ENCODE assay signal across 8 cellular contexts in genomic region chrX:118992441-118993121, GRCh38. TPM values are rescaled to one million over a fixed set of nuclear protein-coding genes. Genes with fewer than 3 reads are reported as not detected.
DNase-seq lines count a peak whose midpoint lies in the region; ATAC-seq and TF ChIP-seq lines count a peak whose summit lies in the region.
"Not testable (repeated sequence)": the region's sequence is repeated elsewhere in the genome, so short reads cannot be mapped to it uniquely, and the experiment has no call there.
"Had no signal": no experiment of that assay in that cellular context is flagged by ENCODE, and none has a peak within 500 bp of the region (broad histone marks: within the 10 kb centered on the region; RNA-seq: fewer than 3 reads in every experiment).

No MANE protein-coding gene starts in this region.

- peak overlapping the region; percentile 59 for H3K4ac ChIP-seq in mesendoderm (ENCODE audit: low read depth, low read length)

- ATAC-seq in CD8-positive, alpha-beta T cell; WTC11; activated T-cell treated with anti-CD3 and anti-CD28 coated beads, Interleukin-2, amount 50 U/mL, for 72 hours (replicated peaks in 1 of 2); gastrocnemius medialis: not testable (repeated sequence)

- not testable (repeated sequence) for TF ChIP-seq CTCF in CD8-positive, alpha-beta T cell (IDR thresholded peaks at IDR 0.05); WTC11 (IDR thresholded peaks at IDR 0.05); gastrocnemius medialis (IDR thresholded peaks at IDR 0.05 in 4 of 5, conservative IDR thresholded peaks at IDR 0.05 in 1 of 5)

- H3K9ac ChIP-seq in HUES6 (ENCODE audit: low read length): peak overlapping the region; percentile 4
- H3K9ac ChIP-seq in mesendoderm (ENCODE audit: low read length): not testable (repeated sequence)

- H3K79me2 ChIP-seq in mesendoderm (ENCODE audit: control insufficient read depth, insufficient read depth, low read length): not testable (repeated sequence)

- H3K4me2 ChIP-seq in mesendoderm (ENCODE audit: low read length): not testable (repeated sequence)

- not testable (repeated sequence) for H3K4me3 Mint-ChIP-seq in CD8-positive, alpha-beta T cell; WTC11; activated T-cell treated with anti-CD3 and anti-CD28 coated beads, Interleukin-2, amount 50 U/mL, for 72 hours
- peak overlapping the region; percentile 33 for H3K4me3 Mint-ChIP-seq in activated naive CD4-positive, alpha-beta T cell treated with anti-CD3 and anti-CD28 coated beads, Interleukin-2, amount 50 U/mL, for 24 hours

- not testable (repeated sequence) for H2AK5ac ChIP-seq in mesendoderm (ENCODE audit: low read length)

- peaks cover 11% of the 10 kb centered on the region for H3K4me1 Mint-ChIP-seq in CD8-positive, alpha-beta T cell (ENCODE audit: low read depth)
- H3K4me1 Mint-ChIP-seq in WTC11: peaks cover 21% of the 10 kb centered on the region
- H3K4me1 Mint-ChIP-seq in activated T-cell treated with anti-CD3 and anti-CD28 coated beads, Interleukin-2, amount 50 U/mL, for 72 hours (ENCODE audit: low read depth): not testable (repeated sequence)
- peaks cover 57% of the 10 kb centered on the region for H3K4me1 Mint-ChIP-seq in activated naive CD4-positive, alpha-beta T cell treated with anti-CD3 and anti-CD28 coated beads, Interleukin-2, amount 50 U/mL, for 24 hours

- not testable (repeated sequence) for H4K8ac ChIP-seq in mesendoderm (ENCODE audit: low read depth, low read length)

- not testable (repeated sequence) for H3K4me3 ChIP-seq in CD8-positive, alpha-beta T cell (ENCODE audit: low read depth, low read length); HUES6 (ENCODE audit: low read depth, low read length); mesendoderm (ENCODE audit: low read length); gastrocnemius medialis

- not testable (repeated sequence) for H3K27ac ChIP-seq in CD8-positive, alpha-beta T cell (ENCODE audit: low read depth, low read length); HUES6 (ENCODE audit: low read depth, low read length); mesendoderm (ENCODE audit: low read depth, low read length)
- H3K27ac ChIP-seq in gastrocnemius medialis: peak overlapping the region; percentile 18 to 69 (median 57)

- not testable (repeated sequence) for H3K23ac ChIP-seq in mesendoderm (ENCODE audit: low read length)

- DNase-seq in CD8-positive, alpha-beta T cell: peak in 5 of 7 experiments; percentile 3 to 58 (median 26)
- not testable (repeated sequence) for DNase-seq in WTC11 (ENCODE audit: low spot score); activated T-cell treated with anti-CD3 and anti-CD28 coated beads, Interleukin-2, amount 50 U/mL, for 72 hours
- DNase-seq in mesendoderm: peak; percentile 56
- peak in 1 of 2 donors; percentile 53 for DNase-seq in gastrocnemius medialis

- not testable (repeated sequence) for H3K4me1 ChIP-seq in CD8-positive, alpha-beta T cell (ENCODE audit: insufficient read depth, low read length); mesendoderm (ENCODE audit: control insufficient read depth, low read depth, low read length); gastrocnemius medialis
- H3K4me1 ChIP-seq in HUES6 (ENCODE audit: control insufficient read depth, insufficient read depth, low read length): peaks cover 30% of the 10 kb centered on the region

- H3K56ac ChIP-seq in mesendoderm (ENCODE audit: low read length): not testable (repeated sequence)

- not testable (repeated sequence) for H3K18ac ChIP-seq in mesendoderm (ENCODE audit: low read length)

- H3K27me3 ChIP-seq in CD8-positive, alpha-beta T cell (ENCODE audit: insufficient read depth, low read length); mesendoderm (ENCODE audit: insufficient read depth, low read length, poor library complexity); gastrocnemius medialis: not testable (repeated sequence)
- peaks cover 32% of the 10 kb centered on the region for H3K27me3 ChIP-seq in HUES6 (ENCODE audit: control insufficient read depth, insufficient read depth, low read length)

- intact Hi-C loops in CD8-positive, alpha-beta T cell (cut with DNase I, micrococcal nuclease): not testable (repeated sequence)
- intact Hi-C loops in gastrocnemius medialis (cut with DNase I; ENCODE audit: low total_unique reads): loop anchor here (1.0 kb wide), 1 partner anchor 16 kb away; no protein-coding TSS in a partner anchor

- not testable (repeated sequence) for TF ChIP-seq POLR2A in gastrocnemius medialis (IDR thresholded peaks at IDR 0.05)

- not testable (repeated sequence) for H3K27me3 Mint-ChIP-seq in CD8-positive, alpha-beta T cell (ENCODE audit: low read depth); activated naive CD4-positive, alpha-beta T cell treated with anti-CD3 and anti-CD28 coated beads, Interleukin-2, amount 50 U/mL, for 24 hours
- H3K27me3 Mint-ChIP-seq in WTC11 (ENCODE audit: low read depth): peaks cover 35% of the 10 kb centered on the region
- peaks cover 10% of the 10 kb centered on the region for H3K27me3 Mint-ChIP-seq in activated T-cell treated with anti-CD3 and anti-CD28 coated beads, Interleukin-2, amount 50 U/mL, for 72 hours (ENCODE audit: low read depth)

- H2BK15ac ChIP-seq in mesendoderm (replicated peaks; ENCODE audit: low read depth): not testable (repeated sequence)

- in situ Hi-C loops in gastrocnemius medialis (cut with MboI; ENCODE audit: low sequenced_read_pairs in 4 of 4): loop anchor here in 1 of 4 donors (25.0 kb wide), 1 partner anchor 130 kb away; no protein-coding TSS in a partner anchor

- H3K79me1 ChIP-seq in mesendoderm (ENCODE audit: low read length): not testable (repeated sequence)

- peaks cover 14% of the 10 kb centered on the region for H3K36me3 Mint-ChIP-seq in CD8-positive, alpha-beta T cell
- not testable (repeated sequence) for H3K36me3 Mint-ChIP-seq in WTC11; activated T-cell treated with anti-CD3 and anti-CD28 coated beads, Interleukin-2, amount 50 U/mL, for 72 hours (ENCODE audit: insufficient read depth in 2 of 2)
- peaks cover 22% of the 10 kb centered on the region for H3K36me3 Mint-ChIP-seq in activated naive CD4-positive, alpha-beta T cell treated with anti-CD3 and anti-CD28 coated beads, Interleukin-2, amount 50 U/mL, for 24 hours

- CTCF ChIA-PET in CD8-positive, alpha-beta T cell (lab: Charles Lee): interaction anchor here (1.6 kb wide), 1 partner anchor 12 kb away, joined by 6 read pairs; no protein-coding TSS in a partner anchor
- CTCF ChIA-PET in WTC11 (lab: Charles Lee): interaction anchor here (0.9 to 1.5 kb wide), 3 partner anchors 13 to 153 kb away, joined by 3 to 5 read pairs (median 4); no protein-coding TSS in a partner anchor

- POLR2A ChIA-PET in CD8-positive, alpha-beta T cell (lab: Charles Lee): not testable (repeated sequence)
- POLR2A ChIA-PET in WTC11 (lab: Charles Lee): interaction anchor here (0.7 kb wide), 1 partner anchor 18 kb away, joined by 6 read pairs; the partner anchor contains the start of gene LONRF3

- not testable (repeated sequence) for H4K5ac ChIP-seq in mesendoderm (ENCODE audit: low read length)

- not testable (repeated sequence) for H2BK120ac ChIP-seq in mesendoderm (ENCODE audit: low read depth, low read length)

- H3K9me3 ChIP-seq in CD8-positive, alpha-beta T cell (ENCODE audit: low read length); HUES6 (ENCODE audit: control insufficient read depth, insufficient read depth, low read depth, low read length); gastrocnemius medialis: not testable (repeated sequence)

- not testable (repeated sequence) for H3K36me3 ChIP-seq in CD8-positive, alpha-beta T cell (ENCODE audit: insufficient read depth, low read length); HUES6 (ENCODE audit: control insufficient read depth, insufficient read depth, low read length); mesendoderm (ENCODE audit: control insufficient read depth, insufficient read depth, low read length)
- H3K36me3 ChIP-seq in gastrocnemius medialis: peaks cover 0 to 19% of the 10 kb centered on the region in 2 donors

- not testable (repeated sequence) for H3K9me3 Mint-ChIP-seq in CD8-positive, alpha-beta T cell; WTC11; activated T-cell treated with anti-CD3 and anti-CD28 coated beads, Interleukin-2, amount 50 U/mL, for 72 hours; activated naive CD4-positive, alpha-beta T cell treated with anti-CD3 and anti-CD28 coated beads, Interleukin-2, amount 50 U/mL, for 24 hours

- WGBS in mesendoderm (ENCODE audit: extremely low coverage, insufficient coverage, low lambda C conversion rate): no CpG with 5 or more reads among the region's 4 CpGs

- peak overlapping the region; percentile 13 for H3K27ac Mint-ChIP-seq in CD8-positive, alpha-beta T cell
- H3K27ac Mint-ChIP-seq in WTC11: not testable (repeated sequence)
- peak overlapping the region; percentile 33 for H3K27ac Mint-ChIP-seq in activated T-cell treated with anti-CD3 and anti-CD28 coated beads, Interleukin-2, amount 50 U/mL, for 72 hours
- peak overlapping the region; percentile 12 for H3K27ac Mint-ChIP-seq in activated naive CD4-positive, alpha-beta T cell treated with anti-CD3 and anti-CD28 coated beads, Interleukin-2, amount 50 U/mL, for 24 hours

- not testable (repeated sequence) for H2BK5ac ChIP-seq in mesendoderm (ENCODE audit: low read length)

TF ChIP-seq in WTC11, 78 proteins besides CTCF, POLR2A, EP300 and RAD21:
- peak; percentile 60; the same call in 1 of the 2 replicates for TF ChIP-seq NFE2L1 (CRISPR knock-in tag; IDR thresholded peaks at IDR 0.05)

RNA-seq across cellular contexts. Expression of gene LONRF3, which starts 18.2 kb away (rescaled TPM):
- 1 to 10 TPM; 3.8 to 4.3 TPM for total RNA-seq in CD8-positive, alpha-beta T cell
- total RNA-seq in WTC11 (2021) (0.09 to 0.18 TPM in 2 of 3 replicates, not detected in the other), gastrocnemius medialis (10 to 100 TPM; 15.7 to 73.3 (median 42.3) TPM)
- total RNA-seq in activated T-cell treated with anti-CD3 and anti-CD28 coated beads, Interleukin-2, amount 50 U/mL, for 72 hours: 1 to 10 TPM; 1.6 to 3.3 TPM
- 0.24 TPM for polyA plus RNA-seq in mesendoderm (2013, experiment 1 of 2)
- 0.25 TPM for polyA plus RNA-seq in mesendoderm (2013, experiment 2 of 2)
- polyA plus RNA-seq: H1 had no signal
